Comparison of ENCODE assay signal across 8 cellular contexts in genomic region chr16:78099372-78100161, GRCh38. TPM values are rescaled to one million over a fixed set of nuclear protein-coding genes. Genes with fewer than 3 reads are reported as not detected.
A peak's percentile ranks its signal among the peaks of the same experiment; 100 is the strongest.
DNase-seq lines count a peak whose midpoint lies in the region; ATAC-seq and TF ChIP-seq lines count a peak whose summit lies in the region.

TSS of gene WWOX (plus strand) at chr16:78099654.

- DNase-seq in GM19240 (ENCODE audit: insufficient read length, low spot score) (peak; percentile 85), NCI-H524 treated with DMSO at 0.1 percent for 48 hours (lab: John Stamatoyannopoulos, UW) (peak; percentile 95), coronary artery (ENCODE audit: low spot score) (peak; percentile 98), left kidney (ENCODE audit: low read depth, low spot score) (peak; percentile 99)
- DNase-seq in activated CD4-positive, alpha-beta T cell treated with anti-CD3 and anti-CD28 coated beads, Interleukin-2, amount 10 ng/mL, durations not matched to agents 24 days and 14 days = peak; percentile 99
- DNase-seq in stimulated activated CD4-positive, alpha-beta T cell treated with anti-CD3 and anti-CD28 coated beads, Interleukin-2, amount 100 ng/mL, for 24 hours = peak; percentile 93 to 95

- H3K27me3 Mint-ChIP-seq in activated CD4-positive, alpha-beta T cell treated with anti-CD3 and anti-CD28 coated beads, Interleukin-2, amount 10 ng/mL, durations not matched to agents 24 days and 14 days = peaks cover 1% of the 10 kb centered on the region

- peak within 1 kb of the TSS; percentile 78 to 89 (median 84) for H3K4me2 ChIP-seq in BLaER1 treated with 17β-estradiol and CSF1 and Interleukin-3, amounts not matched to agents 10 nM and 100 nM

- ATAC-seq in HG03460 (IDR thresholded peaks at IDR 0.05; ENCODE audit: unreplicated experiment) = peak; percentile 90

- H3K27me3 ChIP-seq in BLaER1 treated with 17β-estradiol and CSF1 and Interleukin-3, amounts not matched to agents 10 nM and 100 nM = no peaks in the 10 kb centered on the region

- H3K4me1 Mint-ChIP-seq in activated CD4-positive, alpha-beta T cell treated with anti-CD3 and anti-CD28 coated beads, Interleukin-2, amount 10 ng/mL, durations not matched to agents 24 days and 14 days = peaks cover 15% of the 10 kb centered on the region

- no peaks in the 10 kb centered on the region for H3K36me3 ChIP-seq in BLaER1 treated with 17β-estradiol and CSF1 and Interleukin-3, amounts not matched to agents 10 nM and 100 nM

- H3K9me3 ChIP-seq in BLaER1 treated with 17β-estradiol and CSF1 and Interleukin-3, amounts not matched to agents 10 nM and 100 nM (replicated peaks in 1 of 11) = peaks cover 0 to 10% (median 6%) of the 10 kb centered on the region in 11 experiments; a peak in 11 of 22 replicates

- peaks cover 2% of the 10 kb centered on the region for H3K9me3 Mint-ChIP-seq in activated CD4-positive, alpha-beta T cell treated with anti-CD3 and anti-CD28 coated beads, Interleukin-2, amount 10 ng/mL, durations not matched to agents 24 days and 14 days

- H3K27ac Mint-ChIP-seq in activated CD4-positive, alpha-beta T cell treated with anti-CD3 and anti-CD28 coated beads, Interleukin-2, amount 10 ng/mL, durations not matched to agents 24 days and 14 days = peak within 1 kb of the TSS; percentile 95

- TF ChIP-seq CTCF in coronary artery (IDR thresholded peaks at IDR 0.05) = peak; percentile 88

- peaks cover 7 to 23% (median 13%) of the 10 kb centered on the region in 10 experiments; a peak in 19 of 20 replicates for H3K4me1 ChIP-seq in BLaER1 treated with 17β-estradiol and CSF1 and Interleukin-3, amounts not matched to agents 10 nM and 100 nM

- H3K4me3 ChIP-seq in BLaER1 treated with 17β-estradiol and CSF1 and Interleukin-3, amounts not matched to agents 10 nM and 100 nM = peak within 1 kb of the TSS; percentile 75 to 97 (median 84)
- peak within 1 kb of the TSS; percentile 89 for H3K4me3 ChIP-seq in coronary artery

- H3K36me3 Mint-ChIP-seq in activated CD4-positive, alpha-beta T cell treated with anti-CD3 and anti-CD28 coated beads, Interleukin-2, amount 10 ng/mL, durations not matched to agents 24 days and 14 days (ENCODE audit: low read depth) = no peaks in the 10 kb centered on the region

- peaks cover 0 to 24% (median 0%) of the 10 kb centered on the region in 11 experiments; a peak in 8 of 22 replicates for H4K20me1 ChIP-seq in BLaER1 treated with 17β-estradiol and CSF1 and Interleukin-3, amounts not matched to agents 10 nM and 100 nM

- intact Hi-C loops in activated CD4-positive, alpha-beta T cell treated with anti-CD3 and anti-CD28 coated beads, Interleukin-2, amount 10 ng/mL, durations not matched to agents 24 days and 14 days (cut with micrococcal nuclease) = loop anchor here (2.0 to 10.0 kb wide), 4 partner anchors 377 to 909 kb away; partner anchors contain the start of genes MON1B and NUDT7

- H3K9ac ChIP-seq in BLaER1 treated with 17β-estradiol and CSF1 and Interleukin-3, amounts not matched to agents 10 nM and 100 nM = peak within 1 kb of the TSS; percentile 75 to 94 (median 87)

- H3K4me3 Mint-ChIP-seq in activated CD4-positive, alpha-beta T cell treated with anti-CD3 and anti-CD28 coated beads, Interleukin-2, amount 10 ng/mL, durations not matched to agents 24 days and 14 days = peak within 1 kb of the TSS; percentile 93

- peak within 1 kb of the TSS; percentile 76 to 88 (median 82) for H3K27ac ChIP-seq in BLaER1 treated with 17β-estradiol and CSF1 and Interleukin-3, amounts not matched to agents 10 nM and 100 nM
- peak within 1 kb of the TSS; percentile 86 to 93 for H3K27ac ChIP-seq in coronary artery

RNA-seq across cellular contexts. Expression of gene WWOX, which starts in this region (rescaled TPM):
- total RNA-seq in activated CD4-positive, alpha-beta T cell treated with anti-CD3 and anti-CD28 coated beads, Interleukin-2, amount 10 ng/mL, durations not matched to agents 24 days and 14 days = 15.0 and 16.1 TPM in 2 replicates

Comparison
In these comparisons a context has a peak if more than half of its experiments do, and no peak if none do; other contexts are left out.
1. Peak in every context shown above with its lines: DNase-seq, ATAC-seq, H3K4me3 ChIP-seq and H3K27ac ChIP-seq.